In genomic region chr19:57302020-57302465, GRCh38 we compare ENCODE assay signal across 10 cellular contexts. TPM values are rescaled to one million over a fixed set of nuclear protein-coding genes. Genes with fewer than 3 reads are reported as not detected.
DNase-seq lines count a peak whose midpoint lies in the region; ATAC-seq, FAIRE-seq and TF ChIP-seq lines count a peak whose summit lies in the region.
"Had no signal": no experiment of that assay in that cellular context is flagged by ENCODE, and none has a peak within 500 bp of the region (broad histone marks: within the 10 kb centered on the region; RNA-seq: fewer than 3 reads in every experiment).

No MANE protein-coding gene starts in this region.

- no peak for TF ChIP-seq RAD21 in K562 (CRISPR knock-in tag; conservative IDR thresholded peaks at IDR 0.05 in 1 of 2, IDR thresholded peaks at IDR 0.05 in 1 of 2)

- H3K27me3 ChIP-seq in Karpas-422 (ENCODE audit: low read length): no peaks in the 10 kb centered on the region
- no peaks in the 10 kb centered on the region for H3K27me3 ChIP-seq in K562 (ENCODE audit: control insufficient read depth in 2 of 2, insufficient read depth in 2 of 2, low read length in 2 of 2)

- ATAC-seq in K562: peak; percentile 54
- ATAC-seq in left lobe of liver: peak; percentile 21
- ATAC-seq in GM18861 (IDR thresholded peaks at IDR 0.05; ENCODE audit: unreplicated experiment): no peak

- H4K20me1 ChIP-seq in Karpas-422 (ENCODE audit: insufficient read depth, low read depth, low read length) (peaks cover 12% of the 10 kb centered on the region), K562 (replicated peaks; ENCODE audit: control insufficient read depth, insufficient read depth, low read length) (no peaks in the 10 kb centered on the region; the same call in 1 of the 2 replicates)

- no peak overlapping the region for H3K9ac ChIP-seq in Karpas-422 (ENCODE audit: low read length)
- H3K9ac ChIP-seq in K562 (ENCODE audit: insufficient read depth in 1 of 2, low read depth in 2 of 2, low read length in 2 of 2): peak overlapping the region in 1 of 2 experiments; percentile 45; a peak in 1 of 4 replicates

- WGBS in K562 (ENCODE audit: insufficient coverage, low coverage, missing lambda C conversion rate): 100% methylated on average over 1 of the region's 1 CpG

- H3K4me3 ChIP-seq in Karpas-422 (ENCODE audit: low read length) (no peak overlapping the region), K562 (no peak overlapping the region)

- H3K9me3 ChIP-seq in Karpas-422 (ENCODE audit: low read length) (no peaks in the 10 kb centered on the region), K562 (replicated peaks; ENCODE audit: control insufficient read depth, insufficient read depth, low read depth, low read length) (no peaks in the 10 kb centered on the region; the same call in 1 of the 2 replicates)

- H3K27ac ChIP-seq in Karpas-422 (ENCODE audit: low read length): no peak overlapping the region
- no peak overlapping the region; the same call in 2 of the 3 replicates for H3K27ac ChIP-seq in K562 (ENCODE audit: extremely low read depth, low read depth, low read length)

- in situ Hi-C loops in K562 (cut with MboI): no loop called here

- peak; percentile 89 for DNase-seq in AG08396 (ENCODE audit: low spot score)
- DNase-seq in Karpas-422: peak; percentile 75
- DNase-seq in K562 (ENCODE audit: extremely low read depth in 1 of 4, low spot score in 3 of 4): no peak
- DNase-seq in left lobe of liver (ENCODE audit: low spot score): no peak
- no peak for DNase-seq in NCI-H526 (lab: John Stamatoyannopoulos, UW)
- DNase-seq in SKM-1 (lab: John Stamatoyannopoulos, UW; ENCODE audit: unreplicated experiment): no peak
- DNase-seq in AML-193 (lab: John Stamatoyannopoulos, UW): no peak
- DNase-seq: foreskin melanocyte, NCI-H1694 treated with DMSO at 0.1 percent for 48 hours had no signal

- BruUV-seq in K562 (replicated peaks; lab: Mats Ljungman, UMichigan): no TSS peak

- CTCF ChIA-PET in K562 (lab: Yijun Ruan, JAX; ENCODE audit: low intra/inter-chr PET ratio): no interaction called here

- POLR2A ChIA-PET in K562 (lab: Yijun Ruan, JAX): interaction anchor here (1.2 to 2.1 kb wide), 5 partner anchors 8 to 19 kb away, joined by 4 to 9 read pairs (median 5); no protein-coding TSS in a partner anchor

- H3K4me2 ChIP-seq in Karpas-422 (ENCODE audit: low read depth, low read length, poor library complexity, severe bottlenecking): no peak overlapping the region
- H3K4me2 ChIP-seq in K562 (ENCODE audit: insufficient read depth, low read length): no peak overlapping the region

- no peak for TF ChIP-seq CTCF in K562 (IDR thresholded peaks at IDR 0.05 in 2 of 3, conservative IDR thresholded peaks at IDR 0.05 in 1 of 3; ENCODE audit: insufficient read depth in 2 of 3, low read depth in 1 of 3, low read length in 3 of 3)

- FAIRE-seq in K562 (lab: Jason Lieb, UNC): no peak

- intact Hi-C loops in K562 (cut with micrococcal nuclease): no loop called here

- TF ChIP-seq POLR2A in K562 (conservative IDR thresholded peaks at IDR 0.05): 0 out of 2 replicates have a peak, but pooled peaks have one; percentile 11

- no peaks in the 10 kb centered on the region for H3K9me2 ChIP-seq in Karpas-422 (replicated peaks; ENCODE audit: insufficient read depth, low read length)

- no peaks in the 10 kb centered on the region for H3K9me1 ChIP-seq in K562 (ENCODE audit: control insufficient read depth, insufficient read depth, low read length)

- no peak for TF ChIP-seq EP300 in K562 (IDR thresholded peaks at IDR 0.05; ENCODE audit: low read length)

- H3K4me1 ChIP-seq in Karpas-422 (ENCODE audit: low read length) (peaks cover 10% of the 10 kb centered on the region), K562 (replicated peaks in 1 of 2; ENCODE audit: control insufficient read depth in 2 of 2, insufficient read depth in 2 of 2, low read length in 2 of 2) (no peaks in the 10 kb centered on the region; a peak in 2 of 5 replicates)

- H3K36me3 ChIP-seq in Karpas-422 (ENCODE audit: insufficient read depth, low read length) (peaks cover 54% of the 10 kb centered on the region), K562 (ENCODE audit: control insufficient read depth, insufficient read depth, low read length) (peaks cover 27% of the 10 kb centered on the region; the same call in 1 of the 3 replicates)

- no peak overlapping the region for H2AFZ ChIP-seq in Karpas-422 (ENCODE audit: low read length)
- H2AFZ ChIP-seq in K562 (ENCODE audit: low read depth, low read length): no peak overlapping the region

- H3K79me2 ChIP-seq in Karpas-422 (ENCODE audit: low read length) (peaks cover 57% of the 10 kb centered on the region), K562 (ENCODE audit: control insufficient read depth, insufficient read depth, low read length) (peaks cover 24% of the 10 kb centered on the region)

TF ChIP-seq in K562, 482 proteins besides CTCF, POLR2A, EP300 and RAD21 (continues in another document):
- no peak for TF ChIP-seq ZNF583 (CRISPR knock-in tag; IDR thresholded peaks at IDR 0.05)
- TF ChIP-seq NRF1 (conservative IDR thresholded peaks at IDR 0.05 in 1 of 2, IDR thresholded peaks at IDR 0.05 in 1 of 2): no peak
- no peak for TF ChIP-seq ARHGAP35 (IDR thresholded peaks at IDR 0.05; ENCODE audit: partially characterized antibody)
- TF ChIP-seq NEUROD1 (IDR thresholded peaks at IDR 0.05; ENCODE audit: borderline replicate concordance, low read depth, low read length, partially characterized antibody): no peak
- 0 out of 2 replicates have a peak, but pooled peaks have one; percentile 21 for TF ChIP-seq C11orf30 (IDR thresholded peaks at IDR 0.05; ENCODE audit: low read depth)

RNA-seq across cellular contexts. Expression of gene ZNF543, which starts 18.2 kb away (rescaled TPM):
- 19.8 and 21.6 TPM in 2 replicates for total RNA-seq in Karpas-422 (2014; rRNA removed; shearing (Covaris generic); ENCODE audit: low replicate concordance)
- 16.2 and 18.3 TPM in 2 replicates for total RNA-seq in K562 (2011; cell fraction: chromatin; rRNA removed; ENCODE audit: low replicate concordance)
- total RNA-seq in K562 (2011; cell fraction: nucleolus; rRNA removed): 13.3 and 18.2 TPM in 2 replicates
- 10.3 and 12.8 TPM in 2 replicates for total RNA-seq in K562 (2011; cell fraction: nucleoplasm; rRNA removed)
- total RNA-seq in K562 (2014; rRNA removed) (2.4 and 3.0 TPM in 2 replicates), K562 (2014; rRNA removed; fragmentation: Illumina TruSeq; extraction: Trizol) (5.5 and 6.7 TPM in 2 replicates), K562 (2015; rRNA removed; fragmentation: Illumina TruSeq; extraction: Trizol) (3.8 and 4.5 TPM in 2 replicates), K562 (2021) (3.8 and 4.7 TPM in 2 replicates), left lobe of liver (2.2 TPM)
- polyA plus RNA-seq in K562 (2011; rRNA removed) (1.9 and 2.4 TPM in 2 replicates), K562 (2014; fragmentation: Illumina TruSeq; extraction: Trizol) (1.1 and 1.2 TPM in 2 replicates), K562 (2014; fragmentation: Nextera tagmentation; extraction: Ambion mirVana) (under 1 TPM; 0.14 to 0.46 TPM), K562 (2014; rRNA removed) (1.5 and 1.6 TPM in 2 replicates)
- polyA plus RNA-seq in K562 (2011; cell fraction: cytosol; rRNA removed): 1.1 and 1.2 TPM in 2 replicates
- 1.7 and 2.0 TPM in 2 replicates for polyA plus RNA-seq in K562 (2011; cell fraction: nucleus; rRNA removed)
- polyA plus RNA-seq in K562 (2012): 0.89 and 0.91 TPM in 2 replicates
- 10.5 and 10.9 TPM in 2 replicates for polyA minus RNA-seq in K562 (2011; rRNA and poly(A)+ RNA removed)
- 2.2 and 4.7 TPM in 2 replicates for polyA minus RNA-seq in K562 (2011; cell fraction: cytosol; rRNA and poly(A)+ RNA removed)
- polyA minus RNA-seq in K562 (2011; cell fraction: nucleus; rRNA and poly(A)+ RNA removed): 3.6 and 6.1 TPM in 2 replicates

RNA-seq across cellular contexts. Expression of gene ZNF460, which starts 21.8 kb away (rescaled TPM):
- total RNA-seq in Karpas-422 (2014; rRNA removed; shearing (Covaris generic); ENCODE audit: low replicate concordance): 95.1 and 113 TPM in 2 replicates
- 169 and 191 TPM in 2 replicates for total RNA-seq in K562 (2011; cell fraction: chromatin; rRNA removed; ENCODE audit: low replicate concordance)
- 131 and 161 TPM in 2 replicates for total RNA-seq in K562 (2011; cell fraction: nucleolus; rRNA removed)
- total RNA-seq in K562 (2011; cell fraction: nucleoplasm; rRNA removed): 111 and 139 TPM in 2 replicates
- total RNA-seq in K562 (2014; rRNA removed) (18.5 and 22.1 TPM in 2 replicates), K562 (2014; rRNA removed; fragmentation: Illumina TruSeq; extraction: Trizol) (36.2 and 36.7 TPM in 2 replicates), K562 (2015; rRNA removed; fragmentation: Illumina TruSeq; extraction: Trizol) (24.7 and 24.9 TPM in 2 replicates), K562 (2021) (28.0 and 29.6 TPM in 2 replicates), left lobe of liver (22.1 TPM)
- polyA plus RNA-seq in K562 (2011; rRNA removed) (16.6 and 23.6 TPM in 2 replicates), K562 (2014; fragmentation: Illumina TruSeq; extraction: Trizol) (1.1 and 1.2 TPM in 2 replicates), K562 (2014; fragmentation: Nextera tagmentation; extraction: Ambion mirVana) (under 1 TPM; 0.45 to 0.87 TPM), K562 (2014; rRNA removed) (5.6 and 7.1 TPM in 2 replicates)
- polyA plus RNA-seq in K562 (2011; cell fraction: cytosol; rRNA removed): 6.0 and 14.3 TPM in 2 replicates
- polyA plus RNA-seq in K562 (2011; cell fraction: nucleus; rRNA removed): 17.9 and 23.9 TPM in 2 replicates
- 1.1 and 1.2 TPM in 2 replicates for polyA plus RNA-seq in K562 (2012)
- polyA minus RNA-seq in K562 (2011; rRNA and poly(A)+ RNA removed): 183 and 200 TPM in 2 replicates
- 67.0 and 68.1 TPM in 2 replicates for polyA minus RNA-seq in K562 (2011; cell fraction: cytosol; rRNA and poly(A)+ RNA removed)
- 54.9 and 131 TPM in 2 replicates for polyA minus RNA-seq in K562 (2011; cell fraction: nucleus; rRNA and poly(A)+ RNA removed)

RNA-seq across cellular contexts. Expression of gene ZNF304, which starts 49.0 kb away (rescaled TPM):
- 6.9 and 10.0 TPM in 2 replicates for total RNA-seq in Karpas-422 (2014; rRNA removed; shearing (Covaris generic); ENCODE audit: low replicate concordance)
- 9.8 and 12.0 TPM in 2 replicates for total RNA-seq in K562 (2011; cell fraction: chromatin; rRNA removed; ENCODE audit: low replicate concordance)
- total RNA-seq in K562 (2011; cell fraction: nucleolus; rRNA removed): 7.0 and 8.8 TPM in 2 replicates
- 7.7 and 8.0 TPM in 2 replicates for total RNA-seq in K562 (2011; cell fraction: nucleoplasm; rRNA removed)
- total RNA-seq in K562 (2014; rRNA removed): 2.3 and 3.6 TPM in 2 replicates
- total RNA-seq in K562 (2014; rRNA removed; fragmentation: Illumina TruSeq; extraction: Trizol): 4.5 and 5.2 TPM in 2 replicates
- 3.6 and 4.2 TPM in 2 replicates for total RNA-seq in K562 (2015; rRNA removed; fragmentation: Illumina TruSeq; extraction: Trizol)
- 3.6 and 4.2 TPM in 2 replicates for total RNA-seq in K562 (2021)
- 4.3 and 5.5 TPM in 2 replicates for polyA plus RNA-seq in K562 (2011; rRNA removed)
- polyA plus RNA-seq in K562 (2011; cell fraction: cytosol; rRNA removed): 2.3 and 3.4 TPM in 2 replicates
- polyA plus RNA-seq in K562 (2011; cell fraction: nucleus; rRNA removed): 5.8 and 7.7 TPM in 2 replicates
- polyA plus RNA-seq in K562 (2012): 3.2 and 3.4 TPM in 2 replicates
- polyA plus RNA-seq in K562 (2014; fragmentation: Illumina TruSeq; extraction: Trizol): 3.3 and 3.4 TPM in 2 replicates
- 1 to 10 TPM in 1 of 2 experiments, under 1 TPM in 1; 0.82 to 1.0 TPM for polyA plus RNA-seq in K562 (2014; fragmentation: Nextera tagmentation; extraction: Ambion mirVana)
- polyA plus RNA-seq in K562 (2014; rRNA removed): 2.0 and 2.1 TPM in 2 replicates
- 9.9 and 11.2 TPM in 2 replicates for polyA minus RNA-seq in K562 (2011; rRNA and poly(A)+ RNA removed)
- 4.1 and 4.5 TPM in 2 replicates for polyA minus RNA-seq in K562 (2011; cell fraction: cytosol; rRNA and poly(A)+ RNA removed)
- polyA minus RNA-seq in K562 (2011; cell fraction: nucleus; rRNA and poly(A)+ RNA removed): 3.1 and 5.0 TPM in 2 replicates
- 2.6 TPM for total RNA-seq in left lobe of liver

Comparison
In these comparisons a context has a peak if more than half of its experiments do, and no peak if none do; other contexts are left out.
1. DNase-seq: peak in AG08396 (single experiment) and Karpas-422 (single experiment); none in K562 (0 of 4), left lobe of liver (single experiment), NCI-H526 (0 of 2), SKM-1 (single experiment) and AML-193 (0 of 2).